10 cellular contexts compared by ENCODE assay signal in genomic region chr17:77863814-77864161, GRCh38.
DNase-seq lines count a peak whose midpoint lies in the region; ATAC-seq and TF ChIP-seq lines count a peak whose summit lies in the region.
"Had no signal": no experiment of that assay in that cellular context is flagged by ENCODE, and none has a peak within 500 bp of the region (broad histone marks: within the 10 kb centered on the region; RNA-seq: fewer than 3 reads in every experiment).

No MANE protein-coding gene starts in this region.

- no peak overlapping the region for H3K27ac ChIP-seq in HEK293 (ENCODE audit: extremely low read depth, low read depth, low read length)
- peak overlapping the region; percentile 44 for H3K27ac ChIP-seq in SJCRH30
- H3K27ac ChIP-seq in right atrium auricular region = peak overlapping the region; percentile 37 to 70
- H3K27ac ChIP-seq: gastrocnemius medialis had no signal

- DNase-seq in SJCRH30 = peak; percentile 90 to 96
- DNase-seq in right atrium auricular region (ENCODE audit: low spot score) = no peak
- DNase-seq in stimulated activated effector memory CD8-positive, alpha-beta T cell treated with anti-CD3 and anti-CD28 coated beads, Interleukin-12 subunit alpha, Interleukin-12 subunit beta, amount 100 ng/mL, for 72 hours (ENCODE audit: low spot score in 2 of 2) = no peak
- DNase-seq in activated T-cell treated with anti-CD3 and anti-CD28 coated beads for 4 hours = no peak
- DNase-seq in stimulated activated CD4-positive, alpha-beta T cell treated with anti-CD3 and anti-CD28 coated beads, Interleukin-1b, Interleukin-23, amount 100 ng/mL, for 48 hours = no peak
- DNase-seq: gastrocnemius medialis, NCI-H1105 treated with DMSO at 0.1 percent for 48 hours had no signal

- CTCF ChIA-PET in HEK293 (lab: Yijun Ruan, JAX) = interaction anchor here (1.6 kb wide), 1 partner anchor 321 kb away, joined by 4 read pairs; no protein-coding TSS in a partner anchor

- ATAC-seq in stimulated activated effector memory CD8-positive, alpha-beta T cell treated with anti-CD3 and anti-CD28 coated beads, Interleukin-12 subunit alpha, Interleukin-12 subunit beta, amount 100 ng/mL, for 72 hours = peak; percentile 31
- no peak for ATAC-seq in HG03280 (IDR thresholded peaks at IDR 0.05; ENCODE audit: unreplicated experiment)

- H3K4me3 Mint-ChIP-seq in stimulated activated effector memory CD8-positive, alpha-beta T cell treated with anti-CD3 and anti-CD28 coated beads, Interleukin-12 subunit alpha, Interleukin-12 subunit beta, amount 100 ng/mL, for 72 hours = no peak overlapping the region

- peaks cover 16% of the 10 kb centered on the region for H3K4me1 Mint-ChIP-seq in stimulated activated effector memory CD8-positive, alpha-beta T cell treated with anti-CD3 and anti-CD28 coated beads, Interleukin-12 subunit alpha, Interleukin-12 subunit beta, amount 100 ng/mL, for 72 hours

- TF ChIP-seq CTCF in HEK293 (tag by site-specific recombination; IDR thresholded peaks at IDR 0.05) = no peak
- TF ChIP-seq CTCF in right atrium auricular region (IDR thresholded peaks at IDR 0.05) = no peak

- H3K9me3 ChIP-seq in HEK293 (ENCODE audit: control insufficient read depth, insufficient read depth, low read depth, low read length) (no peaks in the 10 kb centered on the region), SJCRH30 (replicated peaks) (no peaks in the 10 kb centered on the region), right atrium auricular region (no peaks in the 10 kb centered on the region)
- H3K9me3 ChIP-seq: gastrocnemius medialis had no signal

- POLR2A ChIA-PET in HEK293 (lab: Yijun Ruan, JAX) = interaction anchor here (1.4 kb wide), 1 partner anchor 94 kb away, joined by 8 read pairs; the partner anchor contains the start of gene TNRC6C

- H3K4me3 ChIP-seq in HEK293 (ENCODE audit: low read depth, low read length) = no peak overlapping the region
- peak overlapping the region; percentile 35 for H3K4me3 ChIP-seq in SJCRH30
- no peak overlapping the region for H3K4me3 ChIP-seq in right atrium auricular region
- H3K4me3 ChIP-seq: gastrocnemius medialis had no signal

- no peaks in the 10 kb centered on the region for H3K9me3 Mint-ChIP-seq in stimulated activated effector memory CD8-positive, alpha-beta T cell treated with anti-CD3 and anti-CD28 coated beads, Interleukin-12 subunit alpha, Interleukin-12 subunit beta, amount 100 ng/mL, for 72 hours

- H3K4me1 ChIP-seq in HEK293 (ENCODE audit: control insufficient read depth, insufficient read depth, low read length) = no peaks in the 10 kb centered on the region
- H3K4me1 ChIP-seq in SJCRH30 = peaks cover 19% of the 10 kb centered on the region
- H3K4me1 ChIP-seq in right atrium auricular region = peaks cover 0 to 26% of the 10 kb centered on the region in 2 donors

- H3K27ac Mint-ChIP-seq in stimulated activated effector memory CD8-positive, alpha-beta T cell treated with anti-CD3 and anti-CD28 coated beads, Interleukin-12 subunit alpha, Interleukin-12 subunit beta, amount 100 ng/mL, for 72 hours = no peak overlapping the region
- H3K27ac Mint-ChIP-seq: progenitor cell of endocrine pancreas had no signal

- no peaks in the 10 kb centered on the region for H3K36me3 ChIP-seq in HEK293 (ENCODE audit: control insufficient read depth in 2 of 2, insufficient read depth in 1 of 2, low read length in 2 of 2)
- H3K36me3 ChIP-seq in SJCRH30 = no peaks in the 10 kb centered on the region
- no peaks in the 10 kb centered on the region for H3K36me3 ChIP-seq in right atrium auricular region
- H3K36me3 ChIP-seq: gastrocnemius medialis had no signal

- H3K27me3 ChIP-seq in SJCRH30 (no peaks in the 10 kb centered on the region), right atrium auricular region (no peaks in the 10 kb centered on the region)

- no peaks in the 10 kb centered on the region for H3K36me3 Mint-ChIP-seq in stimulated activated effector memory CD8-positive, alpha-beta T cell treated with anti-CD3 and anti-CD28 coated beads, Interleukin-12 subunit alpha, Interleukin-12 subunit beta, amount 100 ng/mL, for 72 hours

TF ChIP-seq in HEK293, 187 proteins besides CTCF, POLR2A, EP300 and RAD21:
- no peak for TF ChIP-seq AEBP2 (tag by site-specific recombination; IDR thresholded peaks at IDR 0.05; ENCODE audit: borderline replicate concordance)
- peak; percentile 80 for TF ChIP-seq KLF1 (tag by site-specific recombination; IDR thresholded peaks at IDR 0.05)

Comparison
In these comparisons a context has a peak if more than half of its experiments do, and no peak if none do; other contexts are left out.
1. DNase-seq: peak in SJCRH30 (2 of 2); none in right atrium auricular region (single experiment), stimulated activated effector memory CD8-positive, alpha-beta T cell treated with anti-CD3 and anti-CD28 coated beads, Interleukin-12 subunit alpha, Interleukin-12 subunit beta, amount 100 ng/mL, for 72 hours (0 of 2), activated T-cell treated with anti-CD3 and anti-CD28 coated beads for 4 hours (single experiment) and stimulated activated CD4-positive, alpha-beta T cell treated with anti-CD3 and anti-CD28 coated beads, Interleukin-1b, Interleukin-23, amount 100 ng/mL, for 48 hours (single experiment).